28 cellular contexts compared by ENCODE assay signal in genomic region chr6:31179042-31179386, GRCh38. TPM values are rescaled to one million over a fixed set of nuclear protein-coding genes. Genes with fewer than 3 reads are reported as not detected.
DNase-seq lines count a peak whose midpoint lies in the region; ATAC-seq, FAIRE-seq and TF ChIP-seq lines count a peak whose summit lies in the region.
"Had no signal": no experiment of that assay in that cellular context is flagged by ENCODE, and none has a peak within 500 bp of the region (broad histone marks: within the 10 kb centered on the region; RNA-seq: fewer than 3 reads in every experiment).

No MANE protein-coding gene starts in this region.

- no peak for TF ChIP-seq POLR2A in GM12878 (IDR thresholded peaks at IDR 0.05; ENCODE audit: low read depth, low read length)

- FAIRE-seq in GM12878 (lab: Jason Lieb, UNC), result no peak
- FAIRE-seq: HepG2, RCC 7860 had no signal

- CTCF ChIA-PET in SK-N-SH (lab: Yijun Ruan, JAX), result no interaction called here
- CTCF ChIA-PET in GM12878 (lab: Yijun Ruan, JAX), result interaction anchor here (1.0 kb wide), 1 partner anchor 19 kb away, joined by 3 read pairs; no protein-coding TSS in a partner anchor

- H3K36me3 ChIP-seq in SK-N-SH (replicated peaks in 1 of 2; ENCODE audit: control insufficient read depth in 1 of 2, insufficient read depth in 2 of 2, low read length in 1 of 2), result no peaks in the 10 kb centered on the region
- 0 out of 4 replicates have a peak, but pooled peaks cover 0 to 2% of the 10 kb centered on the region in 2 experiments for H3K36me3 ChIP-seq in GM12878 (ENCODE audit: control insufficient read depth in 2 of 2, insufficient read depth in 2 of 2, low read length in 1 of 2)
- H3K36me3 ChIP-seq in mucosa of rectum (ENCODE audit: control insufficient read depth in 2 of 2, insufficient read depth in 2 of 2, low read length in 2 of 2), result peaks cover 0 to 17% of the 10 kb centered on the region in 2 donors
- H3K36me3 ChIP-seq: esophagus muscularis mucosa, SJSA1 had no signal

- H3K4me2 ChIP-seq in SK-N-SH (no peak overlapping the region), GM12878 (ENCODE audit: control insufficient read depth, insufficient read depth) (peak overlapping the region; percentile 80)

- no peaks in the 10 kb centered on the region for H3K27me3 ChIP-seq in SK-N-SH (ENCODE audit: insufficient read depth)
- no peaks in the 10 kb centered on the region for H3K27me3 ChIP-seq in GM12878 (replicated peaks in 1 of 2; ENCODE audit: control insufficient read depth in 2 of 2, insufficient read depth in 2 of 2, low read length in 1 of 2)
- no peaks in the 10 kb centered on the region for H3K27me3 ChIP-seq in mucosa of rectum (ENCODE audit: control insufficient read depth in 2 of 2, insufficient read depth in 2 of 2, low read length in 2 of 2)
- H3K27me3 ChIP-seq: esophagus muscularis mucosa, SJSA1, spleen had no signal

- TF ChIP-seq CTCF in SK-N-SH (IDR thresholded peaks at IDR 0.05) (no peak), GM12878 (IDR thresholded peaks at IDR 0.05 in 2 of 3, conservative IDR thresholded peaks at IDR 0.05 in 1 of 3; ENCODE audit: control insufficient read depth in 2 of 3, extremely low read depth in 1 of 3, insufficient read depth in 1 of 3, low read depth in 3 of 3, low read length in 3 of 3) (no peak), omental fat pad (IDR thresholded peaks at IDR 0.05) (no peak)

- H3K4me1 ChIP-seq in SK-N-SH (ENCODE audit: control insufficient read depth in 1 of 2, insufficient read depth in 2 of 2, low read depth in 1 of 2, low read length in 1 of 2) (no peaks in the 10 kb centered on the region), GM12878 (ENCODE audit: control insufficient read depth, insufficient read depth, low read length) (peaks cover 14% of the 10 kb centered on the region), mucosa of rectum (ENCODE audit: control insufficient read depth in 2 of 2, insufficient read depth in 2 of 2, low read length in 2 of 2) (peaks cover 7 to 11% of the 10 kb centered on the region in 2 donors)

- POLR2A ChIA-PET in SK-N-SH (lab: Yijun Ruan, JAX) (no interaction called here), GM12878 (lab: Charles Lee) (no interaction called here)

- SMC1A ChIA-PET in GM12878 (lab: Charles Lee; ENCODE audit: uncharacterized antibody, unreplicated experiment), result interaction anchor here (1.0 kb wide), 1 partner anchor 14 kb away, joined by 3 read pairs; no protein-coding TSS in a partner anchor

- H3K4me3 ChIP-seq in SK-N-SH (ENCODE audit: low read depth in 2 of 2, low read length in 1 of 2) (no peak overlapping the region), GM12878 (no peak overlapping the region), mucosa of rectum (ENCODE audit: low read length in 2 of 2) (peak overlapping the region in 1 of 2 donors; percentile 15)
- H3K4me3 ChIP-seq: esophagus muscularis mucosa, SJSA1 had no signal

- RAD21 ChIA-PET in GM12878 (lab: Charles Lee; ENCODE audit: unreplicated experiment), result interaction anchor here (1.2 kb wide), 1 partner anchor 14 kb away, joined by 3 read pairs; no protein-coding TSS in a partner anchor

- in situ Hi-C loops in GM12878 (cut with MboI), result no loop called here

- TF ChIP-seq RAD21 in SK-N-SH (IDR thresholded peaks at IDR 0.05; ENCODE audit: low read length) (no peak), GM12878 (IDR thresholded peaks at IDR 0.05; ENCODE audit: insufficient read depth, low read depth, low read length) (no peak)

- TF ChIP-seq EP300 in SK-N-SH (IDR thresholded peaks at IDR 0.05; ENCODE audit: borderline replicate concordance in 1 of 2, low read depth in 1 of 2, low read length in 1 of 2), result no peak
- no peak for TF ChIP-seq EP300 in GM12878 (IDR thresholded peaks at IDR 0.05; ENCODE audit: borderline replicate concordance in 1 of 2, control insufficient read depth in 1 of 2, low read depth in 2 of 2, low read length in 2 of 2)

- WGBS in SK-N-SH (ENCODE audit: low lambda C conversion rate), result 57% methylated on average over 4 of the region's 4 CpGs
- WGBS in GM12878 (ENCODE audit: insufficient coverage, insufficient replicate concordance, low lambda C conversion rate, missing lambda C conversion rate), result 50% methylated on average over 4 of the region's 4 CpGs

- H3K9me3 ChIP-seq in SK-N-SH (no peaks in the 10 kb centered on the region), GM12878 (replicated peaks; ENCODE audit: control insufficient read depth, insufficient read depth, low read length) (no peaks in the 10 kb centered on the region), mucosa of rectum (ENCODE audit: control insufficient read depth in 2 of 2, low read length in 2 of 2) (no peaks in the 10 kb centered on the region)
- H3K9me3 ChIP-seq: esophagus muscularis mucosa, SJSA1, spleen had no signal

- DNase-seq in SK-N-SH (no peak), LoVo (ENCODE audit: low spot score) (peak; percentile 15), GM12878 (ENCODE audit: low read depth, low spot score) (no peak), omental fat pad (ENCODE audit: low spot score) (no peak), OCI-M1 (lab: John Stamatoyannopoulos, UW) (no peak)
- DNase-seq in activated effector memory CD4-positive, alpha-beta T cell treated with Interleukin-2 at 50 U/mL for 16 hours, result no peak
- DNase-seq: activated CD8-positive, alpha-beta memory T cell treated with anti-CD3 and anti-CD28 coated beads for 24 hours; activated naive CD8-positive, alpha-beta T cell treated with anti-CD3 and anti-CD28 coated beads, Interleukin-2, amount 10 ng/mL, durations not matched to agents 7 days and 5 days; activated T-cell treated with anti-CD3 and anti-CD28 coated beads, Interleukin-2, amount 50 U/mL, for 24 hours; CD8-positive, alpha-beta T cell; cerebellar nuclear complex; effector CD4-positive, alpha-beta T cell; GF-D8; kidney glomerular epithelial cell; mammary epithelial cell; NCI-H1417; NCI-H2107; NCI-H446 treated with DMSO at 0.1 percent for 48 hours; spleen; stimulated activated CD4-positive, alpha-beta T cell treated with anti-CD3 and anti-CD28 coated beads, Interleukin-4, amount 100 ng/mL, for 24 hours had no signal

- no peak overlapping the region for H3K9ac ChIP-seq in SK-N-SH
- no peak overlapping the region for H3K9ac ChIP-seq in GM12878 (ENCODE audit: control insufficient read depth, insufficient read depth, low read length)
- no peak overlapping the region for H3K9ac ChIP-seq in mucosa of rectum (ENCODE audit: low read depth in 1 of 2, low read length in 2 of 2)

- H4K20me1 ChIP-seq in SK-N-SH (ENCODE audit: insufficient read depth) (no peaks in the 10 kb centered on the region), GM12878 (ENCODE audit: control insufficient read depth, insufficient read depth) (no peaks in the 10 kb centered on the region)

- no TSS peak for BruUV-seq in GM12878 (replicated peaks; lab: Mats Ljungman, UMichigan)

- H3F3A ChIP-seq in SK-N-SH (replicated peaks; ENCODE audit: insufficient read depth), result no peaks in the 10 kb centered on the region

- no peak overlapping the region for H3K27ac ChIP-seq in SK-N-SH (ENCODE audit: low read depth in 2 of 2, low read length in 1 of 2)
- peak overlapping the region; percentile 33 for H3K27ac ChIP-seq in GM12878 (ENCODE audit: control insufficient read depth, insufficient read depth)
- peak overlapping the region; percentile 45 to 52 for H3K27ac ChIP-seq in mucosa of rectum (ENCODE audit: low read depth in 2 of 2, low read length in 2 of 2)
- H3K27ac ChIP-seq: 22Rv1, esophagus muscularis mucosa, SJSA1 had no signal

- ATAC-seq in SK-N-SH treated with all-trans-retinoic acid at 6 μM for 48 hours, result no peak
- ATAC-seq in GM12878, result no peak; the same call in 2 of the 3 replicates
- ATAC-seq in omental fat pad (ENCODE audit: low FRiP score), result no peak
- ATAC-seq: CD8-positive, alpha-beta T cell; HepG2 had no signal

- H3K9me2 ChIP-seq in SK-N-SH, result no peaks in the 10 kb centered on the region

- H2AFZ ChIP-seq in SK-N-SH (ENCODE audit: low read depth), result peak overlapping the region; percentile 63; the same call in 1 of the 2 replicates
- peak overlapping the region; percentile 48 for H2AFZ ChIP-seq in GM12878 (ENCODE audit: control insufficient read depth, low read depth, low read length)

- intact Hi-C loops in GM12878 (cut with micrococcal nuclease; ENCODE audit: unreplicated experiment), result no loop called here

- H3K79me2 ChIP-seq in SK-N-SH (ENCODE audit: insufficient read depth) (no peaks in the 10 kb centered on the region), GM12878 (ENCODE audit: control insufficient read depth, insufficient read depth, low read length) (no peaks in the 10 kb centered on the region; the same call in none of the 2 replicates)

RNA-seq across cellular contexts. Expression of gene POU5F1, which starts 8.5 kb away (rescaled TPM):
- not detected in 2 replicates for polyA plus RNA-seq in SK-N-SH (2012; rRNA removed)
- polyA plus RNA-seq in SK-N-SH (2012; cell fraction: cytosol; rRNA removed), result not detected in 2 replicates
- polyA plus RNA-seq in SK-N-SH (2012; cell fraction: nucleus; rRNA removed), result 0.02 TPM in 1 of 2 replicates, not detected in the other
- 1.1 and 3.6 TPM in 2 replicates for total RNA-seq in GM12878 (2013; cell fraction: nucleolus; rRNA removed)
- total RNA-seq in GM12878 (2014; rRNA removed), result 3.1 and 4.1 TPM in 2 replicates
- 4.5 and 5.3 TPM in 2 replicates for total RNA-seq in GM12878 (2014; rRNA removed; fragmentation: Illumina TruSeq; extraction: Trizol)
- total RNA-seq in GM12878 (2021), result 2.0 and 3.7 TPM in 2 replicates
- 1.9 TPM for polyA plus RNA-seq in GM12878 (2011; ENCODE audit: low read depth)
- 2.3 and 2.5 TPM in 2 replicates for polyA plus RNA-seq in GM12878 (2011; rRNA removed)
- 1.9 and 3.1 TPM in 2 replicates for polyA plus RNA-seq in GM12878 (2011; cell fraction: cytosol; rRNA removed)
- 10.6 and 14.3 TPM in 2 replicates for polyA plus RNA-seq in GM12878 (2011; cell fraction: nucleus; rRNA removed)
- polyA plus RNA-seq in GM12878 (2012), result 3.4 and 4.7 TPM in 2 replicates
- polyA plus RNA-seq in GM12878 (2014; fragmentation: Illumina TruSeq; extraction: Trizol), result 2.1 and 4.8 TPM in 2 replicates
- 1 to 10 TPM; 1.4 to 2.7 TPM for polyA plus RNA-seq in GM12878 (2014; fragmentation: Nextera tagmentation; extraction: Ambion mirVana)
- 3.7 and 5.5 TPM in 2 replicates for polyA plus RNA-seq in GM12878 (2014; rRNA removed)
- 1 to 10 TPM; 1.8 to 2.0 TPM for polyA plus RNA-seq in GM12878 (2016; fragmentation: Nextera tagmentation; extraction: Ambion mirVana)
- polyA minus RNA-seq in GM12878 (2011; rRNA and poly(A)+ RNA removed), result 1.6 and 4.1 TPM in 2 replicates
- 0.94 TPM in 1 of 2 replicates, not detected in the other for polyA minus RNA-seq in GM12878 (2011; cell fraction: cytosol; rRNA and poly(A)+ RNA removed)
- 1.5 and 1.6 TPM in 2 replicates for polyA minus RNA-seq in GM12878 (2011; cell fraction: nucleus; rRNA and poly(A)+ RNA removed)
- total RNA-seq in omental fat pad, result 1 to 10 TPM in 2 of 4 donors, under 1 TPM in 1, not detected in 1; 0.37 to 2.4 (median 1.3) TPM
- total RNA-seq: CD8-positive, alpha-beta T cell; SJSA1 had no signal

RNA-seq across cellular contexts. Expression of gene TCF19, which starts 20.6 kb away (rescaled TPM):
- polyA plus RNA-seq in SK-N-SH (2012; rRNA removed) (7.0 and 9.3 TPM in 2 replicates), GM12878 (2011; rRNA removed) (28.3 and 29.0 TPM in 2 replicates), GM12878 (2014; fragmentation: Illumina TruSeq; extraction: Trizol) (33.9 and 43.6 TPM in 2 replicates), GM12878 (2014; fragmentation: Nextera tagmentation; extraction: Ambion mirVana) (10 to 100 TPM in 1 of 2 experiments, 1 to 10 TPM in 1; 7.7 to 19.5 TPM), GM12878 (2014; rRNA removed) (83.5 and 91.4 TPM in 2 replicates), GM12878 (2016; fragmentation: Nextera tagmentation; extraction: Ambion mirVana) (10 to 100 TPM; 77.9 to 85.0 TPM)
- polyA plus RNA-seq in SK-N-SH (2012; cell fraction: cytosol; rRNA removed), result 4.5 and 6.7 TPM in 2 replicates
- 14.9 and 15.7 TPM in 2 replicates for polyA plus RNA-seq in SK-N-SH (2012; cell fraction: nucleus; rRNA removed)
- 12.1 and 12.6 TPM in 2 replicates for total RNA-seq in GM12878 (2013; cell fraction: nucleolus; rRNA removed)
- total RNA-seq in GM12878 (2014; rRNA removed) (90.5 and 103 TPM in 2 replicates), GM12878 (2014; rRNA removed; fragmentation: Illumina TruSeq; extraction: Trizol) (42.6 and 46.3 TPM in 2 replicates), GM12878 (2021) (60.2 and 61.1 TPM in 2 replicates), omental fat pad (10 to 100 TPM in 1 of 4 donors, 1 to 10 TPM in 3; 1.9 to 19.5 (median 2.7) TPM)
- polyA plus RNA-seq in GM12878 (2011; ENCODE audit: low read depth), result 20.5 TPM
- 31.8 and 47.0 TPM in 2 replicates for polyA plus RNA-seq in GM12878 (2011; cell fraction: cytosol; rRNA removed)
- polyA plus RNA-seq in GM12878 (2011; cell fraction: nucleus; rRNA removed), result 40.8 and 45.4 TPM in 2 replicates
- 31.6 and 32.0 TPM in 2 replicates for polyA plus RNA-seq in GM12878 (2012)
- 12.8 and 28.2 TPM in 2 replicates for polyA minus RNA-seq in GM12878 (2011; rRNA and poly(A)+ RNA removed)
- polyA minus RNA-seq in GM12878 (2011; cell fraction: cytosol; rRNA and poly(A)+ RNA removed), result 8.2 and 10.0 TPM in 2 replicates
- 5.7 and 12.2 TPM in 2 replicates for polyA minus RNA-seq in GM12878 (2011; cell fraction: nucleus; rRNA and poly(A)+ RNA removed)

RNA-seq across cellular contexts. Expression of gene CCHCR1, which starts 21.4 kb away (rescaled TPM):
- polyA plus RNA-seq in SK-N-SH (2012; rRNA removed) (15.5 and 18.7 TPM in 2 replicates), GM12878 (2011; rRNA removed) (9.4 and 15.3 TPM in 2 replicates), GM12878 (2014; fragmentation: Illumina TruSeq; extraction: Trizol) (21.7 and 22.6 TPM in 2 replicates), GM12878 (2014; fragmentation: Nextera tagmentation; extraction: Ambion mirVana) (1 to 10 TPM; 1.0 to 1.4 TPM), GM12878 (2014; rRNA removed) (34.9 and 35.2 TPM in 2 replicates), GM12878 (2016; fragmentation: Nextera tagmentation; extraction: Ambion mirVana) (10 to 100 TPM; 31.4 to 34.5 TPM)
- 6.0 and 10.0 TPM in 2 replicates for polyA plus RNA-seq in SK-N-SH (2012; cell fraction: cytosol; rRNA removed)
- polyA plus RNA-seq in SK-N-SH (2012; cell fraction: nucleus; rRNA removed), result 46.7 and 87.3 TPM in 2 replicates
- 36.3 and 37.0 TPM in 2 replicates for total RNA-seq in GM12878 (2013; cell fraction: nucleolus; rRNA removed)
- total RNA-seq in GM12878 (2014; rRNA removed) (26.7 and 30.2 TPM in 2 replicates), GM12878 (2014; rRNA removed; fragmentation: Illumina TruSeq; extraction: Trizol) (19.1 and 24.2 TPM in 2 replicates), GM12878 (2021) (35.0 and 36.8 TPM in 2 replicates), omental fat pad (10 to 100 TPM in 1 of 4 donors, 1 to 10 TPM in 3; 4.6 to 21.1 (median 5.0) TPM)
- 14.4 TPM for polyA plus RNA-seq in GM12878 (2011; ENCODE audit: low read depth)
- polyA plus RNA-seq in GM12878 (2011; cell fraction: cytosol; rRNA removed), result 14.0 and 18.4 TPM in 2 replicates
- 54.6 and 62.6 TPM in 2 replicates for polyA plus RNA-seq in GM12878 (2011; cell fraction: nucleus; rRNA removed)
- polyA plus RNA-seq in GM12878 (2012), result 24.4 and 26.6 TPM in 2 replicates
- 10.6 and 18.5 TPM in 2 replicates for polyA minus RNA-seq in GM12878 (2011; rRNA and poly(A)+ RNA removed)
- polyA minus RNA-seq in GM12878 (2011; cell fraction: cytosol; rRNA and poly(A)+ RNA removed), result 5.0 and 5.2 TPM in 2 replicates
- polyA minus RNA-seq in GM12878 (2011; cell fraction: nucleus; rRNA and poly(A)+ RNA removed), result 14.1 and 23.8 TPM in 2 replicates

RNA-seq across cellular contexts. Expression of gene PSORS1C2, which starts 40.1 kb away (rescaled TPM):
- polyA plus RNA-seq in SK-N-SH (2012; rRNA removed) (not detected in 2 replicates), GM12878 (2011; rRNA removed) (not detected in 2 replicates), GM12878 (2014; fragmentation: Illumina TruSeq; extraction: Trizol) (not detected in 2 replicates), GM12878 (2014; fragmentation: Nextera tagmentation; extraction: Ambion mirVana) (not detected), GM12878 (2014; rRNA removed) (not detected in 2 replicates), GM12878 (2016; fragmentation: Nextera tagmentation; extraction: Ambion mirVana) (not detected)
- 0.03 TPM in 1 of 2 replicates, not detected in the other for polyA plus RNA-seq in SK-N-SH (2012; cell fraction: cytosol; rRNA removed)
- polyA plus RNA-seq in SK-N-SH (2012; cell fraction: nucleus; rRNA removed), result not detected in 2 replicates
- total RNA-seq in GM12878 (2013; cell fraction: nucleolus; rRNA removed), result not detected in 2 replicates
- total RNA-seq in GM12878 (2014; rRNA removed) (not detected in 2 replicates), GM12878 (2014; rRNA removed; fragmentation: Illumina TruSeq; extraction: Trizol) (not detected in 2 replicates), GM12878 (2021) (not detected in 2 replicates), omental fat pad (not detected)
- not detected for polyA plus RNA-seq in GM12878 (2011; ENCODE audit: low read depth)
- polyA plus RNA-seq in GM12878 (2011; cell fraction: cytosol; rRNA removed), result not detected in 2 replicates
- not detected in 2 replicates for polyA plus RNA-seq in GM12878 (2011; cell fraction: nucleus; rRNA removed)
- not detected in 2 replicates for polyA plus RNA-seq in GM12878 (2012)
- polyA minus RNA-seq in GM12878 (2011; rRNA and poly(A)+ RNA removed), result not detected in 2 replicates
- not detected in 2 replicates for polyA minus RNA-seq in GM12878 (2011; cell fraction: cytosol; rRNA and poly(A)+ RNA removed)
- polyA minus RNA-seq in GM12878 (2011; cell fraction: nucleus; rRNA and poly(A)+ RNA removed), result not detected in 2 replicates
- total RNA-seq: activated naive CD8-positive, alpha-beta T cell treated with anti-CD3 and anti-CD28 coated beads, Interleukin-2, amount 10 ng/mL, durations not matched to agents 7 days and 5 days; CD8-positive, alpha-beta T cell; esophagus muscularis mucosa; HepG2; mammary epithelial cell; osteoblast; SJSA1; spleen had no signal
- polyA plus RNA-seq: HepG2, mammary epithelial cell, spleen had no signal

RNA-seq across cellular contexts. Expression of gene CDSN, which starts 58.8 kb away (rescaled TPM):
- polyA plus RNA-seq in SK-N-SH (2012; rRNA removed) (0.02 TPM in 1 of 2 replicates, not detected in the other), GM12878 (2011; rRNA removed) (not detected in 2 replicates), GM12878 (2014; fragmentation: Illumina TruSeq; extraction: Trizol) (0.01 TPM in 1 of 2 replicates, not detected in the other), GM12878 (2014; fragmentation: Nextera tagmentation; extraction: Ambion mirVana) (not detected), GM12878 (2014; rRNA removed) (not detected in 2 replicates), GM12878 (2016; fragmentation: Nextera tagmentation; extraction: Ambion mirVana) (not detected)
- not detected in 2 replicates for polyA plus RNA-seq in SK-N-SH (2012; cell fraction: cytosol; rRNA removed)
- polyA plus RNA-seq in SK-N-SH (2012; cell fraction: nucleus; rRNA removed), result not detected in 2 replicates
- total RNA-seq in GM12878 (2013; cell fraction: nucleolus; rRNA removed), result not detected in 2 replicates
- total RNA-seq in GM12878 (2014; rRNA removed) (not detected in 2 replicates), GM12878 (2014; rRNA removed; fragmentation: Illumina TruSeq; extraction: Trizol) (not detected in 2 replicates), GM12878 (2021) (not detected in 2 replicates), omental fat pad (not detected)
- polyA plus RNA-seq in GM12878 (2011; ENCODE audit: low read depth), result not detected
- not detected in 2 replicates for polyA plus RNA-seq in GM12878 (2011; cell fraction: cytosol; rRNA removed)
- not detected in 2 replicates for polyA plus RNA-seq in GM12878 (2011; cell fraction: nucleus; rRNA removed)
- polyA plus RNA-seq in GM12878 (2012), result not detected in 2 replicates
- not detected in 2 replicates for polyA minus RNA-seq in GM12878 (2011; rRNA and poly(A)+ RNA removed)
- polyA minus RNA-seq in GM12878 (2011; cell fraction: cytosol; rRNA and poly(A)+ RNA removed), result not detected in 2 replicates
- not detected in 2 replicates for polyA minus RNA-seq in GM12878 (2011; cell fraction: nucleus; rRNA and poly(A)+ RNA removed)
- total RNA-seq: activated naive CD8-positive, alpha-beta T cell treated with anti-CD3 and anti-CD28 coated beads, Interleukin-2, amount 10 ng/mL, durations not matched to agents 7 days and 5 days; CD8-positive, alpha-beta T cell; esophagus muscularis mucosa; HepG2; osteoblast; SJSA1; spleen had no signal
- polyA plus RNA-seq: HepG2, spleen had no signal

Comparison
In these comparisons a context has a peak if more than half of its experiments do, and no peak if none do; other contexts are left out.
1. H3K27ac ChIP-seq: peak in GM12878 (single experiment) and mucosa of rectum (2 of 2); none in SK-N-SH (0 of 2).